7 cellular contexts compared by ENCODE assay signal in genomic region chr9:2555899-2556600, GRCh38.
DNase-seq lines count a peak whose midpoint lies in the region; TF ChIP-seq lines count a peak whose summit lies in the region.
"Not testable (repeated sequence)": the region's sequence is repeated elsewhere in the genome, so short reads cannot be mapped to it uniquely, and the experiment has no call there.

No MANE protein-coding gene starts in this region.

- H3K27me3 Mint-ChIP-seq in MCF 10A (ENCODE audit: insufficient read depth, unreplicated experiment): not testable (repeated sequence)

- not testable (repeated sequence) for H3K4me3 ChIP-seq in retinal pigment epithelial cell (ENCODE audit: low read length)

- peaks cover 26% of the 10 kb centered on the region for H3K4me1 Mint-ChIP-seq in MCF 10A (ENCODE audit: insufficient read depth, unreplicated experiment)

- not testable (repeated sequence) for BruUV-seq in MCF 10A (replicated peaks; lab: Mats Ljungman, UMichigan)

- POLR2A ChIA-PET in MCF 10A (lab: Yijun Ruan, JAX): interaction anchor here (0.9 kb wide), 1 partner anchor 35 kb away, joined by 3 read pairs; no protein-coding TSS in a partner anchor

- not testable (repeated sequence) for H3K27ac Mint-ChIP-seq in MCF 10A (ENCODE audit: low read depth, unreplicated experiment)

- not testable (repeated sequence) for TF ChIP-seq CTCF in MCF 10A (IDR thresholded peaks at IDR 0.05; ENCODE audit: unreplicated experiment); retinal pigment epithelial cell (conservative IDR thresholded peaks at IDR 0.05; ENCODE audit: low read depth, low read length)

- not testable (repeated sequence) for H3K9me3 Mint-ChIP-seq in MCF 10A (ENCODE audit: unreplicated experiment)

- intact Hi-C loops in MCF 10A (cut with micrococcal nuclease): loop anchor here (5.0 kb wide), 1 partner anchor 66 kb away; the partner anchor contains the start of gene VLDLR

- H3K4me3 Mint-ChIP-seq in MCF 10A (ENCODE audit: unreplicated experiment): not testable (repeated sequence)

- DNase-seq in EL (peak; percentile 53), NCI-H2029 (lab: John Stamatoyannopoulos, UW) (peak; percentile 23), NCI-H82 (lab: John Stamatoyannopoulos, UW) (peak; percentile 65), T1000 (lab: John Stamatoyannopoulos, UW) (peak; percentile 11), MCF 10A (ENCODE audit: unreplicated experiment) (peak; percentile 71), foreskin melanocyte (peak; percentile 19), retinal pigment epithelial cell (ENCODE audit: low read depth) (peak; percentile 29)

- CTCF ChIA-PET in MCF 10A (lab: Yijun Ruan, JAX): interaction anchor here (1.5 kb wide), 1 partner anchor 12 kb away, joined by 3 read pairs; no protein-coding TSS in a partner anchor

- not testable (repeated sequence) for H3K36me3 Mint-ChIP-seq in MCF 10A (ENCODE audit: insufficient read depth, unreplicated experiment)

Comparison
In these comparisons a context has a peak if more than half of its experiments do, and no peak if none do; other contexts are left out.
1. DNase-seq: peak in every context shown above with its lines; median percentile 71 in MCF 10A; 65 in NCI-H82; 53 in EL; 29 in retinal pigment epithelial cell; 23 in NCI-H2029; 19 in foreskin melanocyte; 11 in T1000.